Comparison of ENCODE assay signal across 8 cellular contexts in the genomic region with DNA sequence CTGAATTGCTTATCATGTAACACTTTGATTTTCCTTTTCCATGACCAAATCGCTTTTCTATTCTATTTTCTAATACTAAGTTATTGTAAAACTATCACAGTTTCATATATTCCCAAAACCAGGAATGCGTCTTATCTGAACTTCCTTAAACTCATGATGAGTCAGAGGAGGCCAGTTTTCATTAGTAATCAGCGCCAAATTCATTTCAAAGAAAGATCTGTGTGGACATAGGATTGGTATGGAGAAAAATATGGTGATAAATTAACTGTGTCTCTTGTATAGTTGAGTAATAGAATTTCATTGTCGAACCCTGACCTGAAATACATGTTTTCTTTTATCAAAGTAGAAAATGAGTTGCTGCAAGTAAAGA. TPM values are rescaled to one million over a fixed set of nuclear protein-coding genes. Genes with fewer than 3 reads are reported as not detected.
DNase-seq lines count a peak whose midpoint lies in the region; ATAC-seq and TF ChIP-seq lines count a peak whose summit lies in the region.

No MANE protein-coding gene starts in this region.

- intact Hi-C loops in HCT116 (cut with micrococcal nuclease) (loop anchor here (2.0 kb wide), 1 partner anchor 13 kb away; the partner anchor contains the start of gene CEP170), activated B cell treated with CpG ODN at 0.5 μM for 24 hours (cut with micrococcal nuclease) (loop anchor here (1.0 kb wide), 1 partner anchor 19 kb away; no protein-coding TSS in a partner anchor), spleen (cut with DNase I; ENCODE audit: low total_unique reads) (no loop called here)
- intact Hi-C loops in activated CD4-positive, alpha-beta memory T cell treated with anti-CD3 and anti-CD28 coated beads for 36 hours (cut with micrococcal nuclease): no loop called here

- no peaks in the 10 kb centered on the region for H3K9me2 ChIP-seq in HCT116 (ENCODE audit: insufficient read depth)

- peaks cover 8% of the 10 kb centered on the region for H3K79me2 ChIP-seq in HCT116 (ENCODE audit: insufficient read depth, low read length)

- 47 to 72% (median 71%) methylated on average over 4 of the region's 4 CpGs for WGBS in spleen, 5 donors

- no TSS peak for BruUV-seq in HCT116 (replicated peaks; lab: Mats Ljungman, UMichigan)

- H3K9me3 Mint-ChIP-seq in activated B cell treated with CpG ODN at 0.5 μM for 24 hours: no peaks in the 10 kb centered on the region
- no peaks in the 10 kb centered on the region for H3K9me3 Mint-ChIP-seq in activated CD4-positive, alpha-beta memory T cell treated with anti-CD3 and anti-CD28 coated beads for 36 hours

- H3K36me3 Mint-ChIP-seq in activated B cell treated with CpG ODN at 0.5 μM for 24 hours (ENCODE audit: low read depth): peaks cover 19% of the 10 kb centered on the region
- H3K36me3 Mint-ChIP-seq in activated CD4-positive, alpha-beta memory T cell treated with anti-CD3 and anti-CD28 coated beads for 36 hours: no peaks in the 10 kb centered on the region

- H3K4me1 Mint-ChIP-seq in activated B cell treated with CpG ODN at 0.5 μM for 24 hours: peaks cover 46% of the 10 kb centered on the region
- peaks cover 10% of the 10 kb centered on the region for H3K4me1 Mint-ChIP-seq in activated CD4-positive, alpha-beta memory T cell treated with anti-CD3 and anti-CD28 coated beads for 36 hours (ENCODE audit: low read depth)

- H3K9me3 ChIP-seq in HCT116 (ENCODE audit: control insufficient read depth in 1 of 2, insufficient read depth in 1 of 2, low read depth in 1 of 2, low read length in 2 of 2): no peaks in the 10 kb centered on the region
- H3K9me3 ChIP-seq in spleen: no peaks in the 10 kb centered on the region

- H3K27ac ChIP-seq in HCT116 (ENCODE audit: low read depth, low read length) (peak overlapping the region; percentile 94), spleen (peak overlapping the region in 6 of 8 donors; percentile 67 to 89 (median 83))

- no peak for TF ChIP-seq CTCF in HCT116 (IDR thresholded peaks at IDR 0.05 in 2 of 3, conservative IDR thresholded peaks at IDR 0.05 in 1 of 3; ENCODE audit: borderline replicate concordance in 1 of 3, insufficient read depth in 1 of 3, low read depth in 2 of 3, low read length in 2 of 3)
- TF ChIP-seq CTCF in activated B cell treated with CpG ODN at 0.5 μM for 24 hours (IDR thresholded peaks at IDR 0.05): no peak
- TF ChIP-seq CTCF in spleen (IDR thresholded peaks at IDR 0.05 in 8 of 11, conservative IDR thresholded peaks at IDR 0.05 in 3 of 11): no peak

- H3K36me3 ChIP-seq in HCT116 (ENCODE audit: control insufficient read depth in 1 of 2, insufficient read depth in 2 of 2, low read length in 2 of 2): no peaks in the 10 kb centered on the region
- H3K36me3 ChIP-seq in spleen: peaks cover 0 to 30% (median 13%) of the 10 kb centered on the region in 6 donors

- H3K4me1 ChIP-seq in HCT116 (ENCODE audit: control insufficient read depth in 1 of 2, insufficient read depth in 2 of 2, low read length in 2 of 2) (peaks cover 27 to 60% of the 10 kb centered on the region in 2 experiments), spleen (peaks cover 14 to 76% (median 44%) of the 10 kb centered on the region in 6 donors)

- DNase-seq in HCT116 (ENCODE audit: low read depth, low spot score): peak; percentile 84
- no peak for DNase-seq in activated B cell treated with CpG ODN at 0.5 μM for 24 hours
- DNase-seq in foreskin melanocyte: peak; percentile 73
- no peak for DNase-seq in spleen
- no peak for DNase-seq in medulla oblongata (ENCODE audit: extremely low spot score)
- no peak for DNase-seq in activated CD4-positive, alpha-beta memory T cell treated with anti-CD3 and anti-CD28 coated beads for 36 hours
- DNase-seq in NCI-H1105 treated with DMSO at 0.1 percent for 48 hours (lab: John Stamatoyannopoulos, UW): no peak

- TF ChIP-seq RAD21 in HCT116 (IDR thresholded peaks at IDR 0.05; ENCODE audit: low read depth): peak; percentile 19; the same call in 1 of the 2 replicates

- H4K20me1 ChIP-seq in HCT116 (ENCODE audit: insufficient read depth): no peaks in the 10 kb centered on the region

- RAD21 ChIA-PET in HCT116 (lab: Charles Lee; ENCODE audit: low non-redundant PET in 1 of 2, low total read pairs in 2 of 2, uncharacterized antibody in 2 of 2, unreplicated experiment in 2 of 2): no interaction called here

- no peaks in the 10 kb centered on the region for H3K27me3 Mint-ChIP-seq in activated B cell treated with CpG ODN at 0.5 μM for 24 hours
- no peaks in the 10 kb centered on the region for H3K27me3 Mint-ChIP-seq in activated CD4-positive, alpha-beta memory T cell treated with anti-CD3 and anti-CD28 coated beads for 36 hours

- POLR2A ChIA-PET in HCT116 (lab: Charles Lee) (no interaction called here), activated B cell treated with CpG ODN at 0.5 μM for 24 hours (lab: Charles Lee) (interaction anchor here (0.7 to 1.3 kb wide), 2 partner anchors 13 to 393 kb away, joined by 3 to 5 read pairs; partner anchors contain the start of genes CEP170 and SDCCAG8)
- POLR2A ChIA-PET in activated CD4-positive, alpha-beta memory T cell treated with anti-CD3 and anti-CD28 coated beads for 36 hours (lab: Charles Lee): no interaction called here

- peak overlapping the region; percentile 47 for H3K27ac Mint-ChIP-seq in activated B cell treated with CpG ODN at 0.5 μM for 24 hours
- no peak overlapping the region for H3K27ac Mint-ChIP-seq in activated CD4-positive, alpha-beta memory T cell treated with anti-CD3 and anti-CD28 coated beads for 36 hours

- ATAC-seq in HCT116: peak; percentile 60
- ATAC-seq in activated B cell treated with CpG ODN at 0.5 μM for 24 hours (ENCODE audit: low read depth): no peak
- ATAC-seq in HG02571 (IDR thresholded peaks at IDR 0.05; ENCODE audit: unreplicated experiment): no peak

- peak overlapping the region; percentile 8 for H2AFZ ChIP-seq in HCT116 (ENCODE audit: low read depth, low read length, poor library complexity, severe bottlenecking)

- CTCF ChIA-PET in HCT116 (lab: Charles Lee) (no interaction called here), activated B cell treated with CpG ODN at 0.5 μM for 24 hours (lab: Charles Lee) (no interaction called here)
- CTCF ChIA-PET in activated CD4-positive, alpha-beta memory T cell treated with anti-CD3 and anti-CD28 coated beads for 36 hours (lab: Charles Lee): no interaction called here

- H3K4me3 ChIP-seq in HCT116 (replicated peaks in 1 of 2; ENCODE audit: low read depth in 1 of 2, low read length in 2 of 2) (peak overlapping the region; percentile 44 to 51), spleen (peak overlapping the region in 1 of 8 donors; percentile 41)

- H3K9ac ChIP-seq in HCT116 (ENCODE audit: low read length): peak overlapping the region; percentile 61

- TF ChIP-seq POLR2A in HCT116 (IDR thresholded peaks at IDR 0.05; ENCODE audit: borderline replicate concordance, extremely low read depth, insufficient read depth, insufficient read length) (no peak), spleen (IDR thresholded peaks at IDR 0.05) (no peak)

- H3K27me3 ChIP-seq in HCT116 (ENCODE audit: insufficient read depth, low read length) (no peaks in the 10 kb centered on the region), spleen (replicated peaks in 1 of 7) (no peaks in the 10 kb centered on the region)

- peak overlapping the region; percentile 63 for H3K4me3 Mint-ChIP-seq in activated B cell treated with CpG ODN at 0.5 μM for 24 hours
- H3K4me3 Mint-ChIP-seq in activated CD4-positive, alpha-beta memory T cell treated with anti-CD3 and anti-CD28 coated beads for 36 hours: no peak overlapping the region

- H3K4me2 ChIP-seq in HCT116 (ENCODE audit: low read length): peak overlapping the region; percentile 73

TF ChIP-seq in HCT116, 20 proteins besides CTCF, POLR2A, EP300 and RAD21 (continues in another document):
- TF ChIP-seq MAX (IDR thresholded peaks at IDR 0.05) (no peak), FOSL1 (IDR thresholded peaks at IDR 0.05; ENCODE audit: low read depth) (peak; percentile 97)
- TF ChIP-seq, protein P1, sequence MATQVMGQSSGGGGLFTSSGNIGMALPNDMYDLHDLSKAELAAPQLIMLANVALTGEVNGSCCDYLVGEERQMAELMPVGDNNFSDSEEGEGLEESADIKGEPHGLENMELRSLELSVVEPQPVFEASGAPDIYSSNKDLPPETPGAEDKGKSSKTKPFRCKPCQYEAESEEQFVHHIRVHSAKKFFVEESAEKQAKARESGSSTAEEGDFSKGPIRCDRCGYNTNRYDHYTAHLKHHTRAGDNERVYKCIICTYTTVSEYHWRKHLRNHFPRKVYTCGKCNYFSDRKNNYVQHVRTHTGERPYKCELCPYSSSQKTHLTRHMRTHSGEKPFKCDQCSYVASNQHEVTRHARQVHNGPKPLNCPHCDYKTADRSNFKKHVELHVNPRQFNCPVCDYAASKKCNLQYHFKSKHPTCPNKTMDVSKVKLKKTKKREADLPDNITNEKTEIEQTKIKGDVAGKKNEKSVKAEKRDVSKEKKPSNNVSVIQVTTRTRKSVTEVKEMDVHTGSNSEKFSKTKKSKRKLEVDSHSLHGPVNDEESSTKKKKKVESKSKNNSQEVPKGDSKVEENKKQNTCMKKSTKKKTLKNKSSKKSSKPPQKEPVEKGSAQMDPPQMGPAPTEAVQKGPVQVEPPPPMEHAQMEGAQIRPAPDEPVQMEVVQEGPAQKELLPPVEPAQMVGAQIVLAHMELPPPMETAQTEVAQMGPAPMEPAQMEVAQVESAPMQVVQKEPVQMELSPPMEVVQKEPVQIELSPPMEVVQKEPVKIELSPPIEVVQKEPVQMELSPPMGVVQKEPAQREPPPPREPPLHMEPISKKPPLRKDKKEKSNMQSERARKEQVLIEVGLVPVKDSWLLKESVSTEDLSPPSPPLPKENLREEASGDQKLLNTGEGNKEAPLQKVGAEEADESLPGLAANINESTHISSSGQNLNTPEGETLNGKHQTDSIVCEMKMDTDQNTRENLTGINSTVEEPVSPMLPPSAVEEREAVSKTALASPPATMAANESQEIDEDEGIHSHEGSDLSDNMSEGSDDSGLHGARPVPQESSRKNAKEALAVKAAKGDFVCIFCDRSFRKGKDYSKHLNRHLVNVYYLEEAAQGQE (IDR thresholded peaks at IDR 0.05; ENCODE audit: low read depth): no peak

RNA-seq across cellular contexts. Expression of gene SDCCAG8, which starts 12.4 kb away (rescaled TPM):
- total RNA-seq in HCT116 (2021; ENCODE audit: unreplicated experiment) (38.2 TPM), activated B cell treated with CpG ODN at 0.5 μM for 24 hours (33.4 and 41.2 TPM in 2 replicates), spleen (10 to 100 TPM; 37.5 to 79.3 (median 55.1) TPM)
- polyA plus RNA-seq in HCT116 (2012): 42.7 and 47.5 TPM in 2 replicates
- 10 to 100 TPM; 14.8 to 25.4 (median 18.9) TPM for polyA plus RNA-seq in spleen
- total RNA-seq in activated CD4-positive, alpha-beta memory T cell treated with anti-CD3 and anti-CD28 coated beads for 36 hours: 10 to 100 TPM; 20.7 to 23.2 TPM

RNA-seq across cellular contexts. Expression of gene CEP170, which starts 13.2 kb away (rescaled TPM):
- 55.2 TPM for total RNA-seq in HCT116 (2021; ENCODE audit: unreplicated experiment)
- 17.0 and 20.9 TPM in 2 replicates for polyA plus RNA-seq in HCT116 (2012)
- total RNA-seq in activated B cell treated with CpG ODN at 0.5 μM for 24 hours: 74.3 and 91.9 TPM in 2 replicates
- 10 to 100 TPM; 59.5 to 92.8 (median 81.7) TPM for total RNA-seq in spleen
- polyA plus RNA-seq in spleen: 10 to 100 TPM; 17.3 to 21.2 (median 18.0) TPM
- 10 to 100 TPM; 44.2 to 51.5 TPM for total RNA-seq in activated CD4-positive, alpha-beta memory T cell treated with anti-CD3 and anti-CD28 coated beads for 36 hours

Comparison
In these comparisons a context has a peak if more than half of its experiments do, and no peak if none do; other contexts are left out.
1. DNase-seq: peak in HCT116 (single experiment) and foreskin melanocyte (single experiment); none in activated B cell treated with CpG ODN at 0.5 μM for 24 hours (single experiment), spleen (single experiment), medulla oblongata (single experiment), activated CD4-positive, alpha-beta memory T cell treated with anti-CD3 and anti-CD28 coated beads for 36 hours (single experiment) and NCI-H1105 treated with DMSO at 0.1 percent for 48 hours (single experiment).
2. intact Hi-C loops: an anchor here in HCT116 (2.0 kb wide) and activated B cell treated with CpG ODN at 0.5 μM for 24 hours (1.0 kb wide); none called in spleen and activated CD4-positive, alpha-beta memory T cell treated with anti-CD3 and anti-CD28 coated beads for 36 hours.